ENCODE assay signal across 22 cellular contexts in the genomic region with DNA sequence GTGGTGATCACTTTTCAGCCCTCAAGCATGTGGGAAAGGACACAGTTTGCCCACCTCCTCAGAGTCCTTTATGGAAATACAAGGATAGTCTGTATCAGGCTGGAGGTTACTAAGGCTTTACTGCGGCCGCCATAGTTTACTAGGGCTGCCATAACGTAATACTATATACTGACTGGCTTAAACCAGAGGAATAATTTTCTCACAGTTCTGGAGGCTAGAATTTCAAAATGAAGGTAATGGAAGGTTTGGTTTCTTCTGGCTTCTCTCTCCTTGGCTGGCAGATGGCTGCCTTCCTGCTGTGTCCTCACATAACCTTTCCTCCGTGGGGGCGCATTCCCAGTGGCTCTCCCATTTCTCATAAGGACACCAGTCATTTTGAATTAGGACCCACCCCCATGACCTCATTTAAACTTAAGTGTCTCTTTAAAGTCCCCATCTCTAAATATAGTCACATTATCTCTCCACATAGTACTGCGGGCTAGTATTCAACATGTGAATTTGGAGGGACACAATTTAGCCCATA. TPM values are rescaled to one million over a fixed set of nuclear protein-coding genes. Genes with fewer than 3 reads are reported as not detected.
A peak's percentile ranks its signal among the peaks of the same experiment; 100 is the strongest.
DNase-seq lines count a peak whose midpoint lies in the region; ATAC-seq and TF ChIP-seq lines count a peak whose summit lies in the region.
"Had no signal": no experiment of that assay in that cellular context is flagged by ENCODE, and none has a peak within 500 bp of the region (broad histone marks: within the 10 kb centered on the region; RNA-seq: fewer than 3 reads in every experiment).

No MANE protein-coding gene starts in this region.

- TF ChIP-seq CTCF in neural crest cell (conservative IDR thresholded peaks at IDR 0.05) (no peak), lower lobe of right lung (IDR thresholded peaks at IDR 0.05) (no peak)

- H3K27ac ChIP-seq in lower lobe of right lung: no peak overlapping the region
- H3K27ac ChIP-seq: BLaER1, parathyroid adenoma had no signal

- no peaks in the 10 kb centered on the region for H3K27me3 Mint-ChIP-seq in neural crest cell (ENCODE audit: low read depth)
- H3K27me3 Mint-ChIP-seq: activated CD8-positive, alpha-beta T cell treated with anti-CD3 and anti-CD28 coated beads for 36 hours; activated naive CD8-positive, alpha-beta T cell treated with anti-CD3 and anti-CD28 coated beads, Interleukin-2, amount 50 U/mL, for 24 hours; stimulated activated naive CD8-positive, alpha-beta T cell treated with anti-CD3 and anti-CD28 coated beads, Interleukin-15, Interleukin-2, amounts not matched to agents 100 ng/mL and 50 ng/mL, for 24 hours had no signal

- ATAC-seq in lower lobe of right lung: no peak
- ATAC-seq: activated CD8-positive, alpha-beta T cell treated with anti-CD3 and anti-CD28 coated beads for 36 hours; activated naive CD8-positive, alpha-beta T cell treated with anti-CD3 and anti-CD28 coated beads, Interleukin-2, amount 50 U/mL, for 24 hours; HCT116; left lobe of liver; natural killer cell treated with Interleukin-12 subunit alpha and Interleukin-12 subunit beta and Interleukin-15 and Interleukin-18, amount 100 ng/mL, for 72 hours; sciatic nerve had no signal

- peak; percentile 30 for DNase-seq in EH (ENCODE audit: low read depth)
- DNase-seq in NCI-H524 (lab: John Stamatoyannopoulos, UW): peak; percentile 37 to 70
- peak; percentile 34 for DNase-seq in cerebellum (ENCODE audit: low spot score)
- DNase-seq in neural crest cell (ENCODE audit: low read depth, low spot score): no peak
- no peak for DNase-seq in activated CD4-positive, CD25-positive, alpha-beta regulatory T cell treated with anti-CD3 and anti-CD28 coated beads, Interleukin-2, amount 50 U/mL, for 72 hours
- DNase-seq in SW480 (ENCODE audit: low spot score): no peak
- DNase-seq in HCEC 1CT: no peak
- DNase-seq in lower lobe of right lung: no peak
- DNase-seq: activated CD8-positive, alpha-beta T cell treated with anti-CD3 and anti-CD28 coated beads for 36 hours; activated effector memory CD4-positive, alpha-beta T cell treated with anti-CD3 and anti-CD28 coated beads, Interleukin-2, amount 50 U/mL, for 16 hours; activated naive CD8-positive, alpha-beta T cell treated with anti-CD3 and anti-CD28 coated beads, Interleukin-2, amount 50 U/mL, for 24 hours; COR-L47; IMR-90; NCI-H1105; NCI-H526 had no signal

- peaks cover 4% of the 10 kb centered on the region for H3K36me3 Mint-ChIP-seq in neural crest cell (ENCODE audit: low read depth)

- peaks cover 8% of the 10 kb centered on the region for H3K9me3 Mint-ChIP-seq in neural crest cell
- H3K9me3 Mint-ChIP-seq: stimulated activated naive CD8-positive, alpha-beta T cell treated with anti-CD3 and anti-CD28 coated beads, Interleukin-15, Interleukin-2, amounts not matched to agents 100 ng/mL and 50 ng/mL, for 24 hours had no signal

- H3K9me3 ChIP-seq in lower lobe of right lung: peaks cover 7% of the 10 kb centered on the region

- H3K4me1 ChIP-seq in lower lobe of right lung: no peaks in the 10 kb centered on the region
- H3K4me1 ChIP-seq: BLaER1, parathyroid adenoma had no signal

- H3K4me1 Mint-ChIP-seq in neural crest cell: no peaks in the 10 kb centered on the region
- H3K4me1 Mint-ChIP-seq: activated naive CD8-positive, alpha-beta T cell treated with anti-CD3 and anti-CD28 coated beads, Interleukin-2, amount 50 U/mL, for 24 hours had no signal

- no peak overlapping the region for H3K4me3 Mint-ChIP-seq in neural crest cell
- H3K4me3 Mint-ChIP-seq: activated CD8-positive, alpha-beta T cell treated with anti-CD3 and anti-CD28 coated beads for 36 hours; activated naive CD8-positive, alpha-beta T cell treated with anti-CD3 and anti-CD28 coated beads, Interleukin-2, amount 50 U/mL, for 24 hours; natural killer cell treated with Interleukin-12 subunit alpha and Interleukin-12 subunit beta and Interleukin-15 and Interleukin-18, amount 100 ng/mL, for 72 hours; stimulated activated naive CD8-positive, alpha-beta T cell treated with anti-CD3 and anti-CD28 coated beads, Interleukin-15, Interleukin-2, amounts not matched to agents 100 ng/mL and 50 ng/mL, for 24 hours had no signal

- no peaks in the 10 kb centered on the region for H3K27me3 ChIP-seq in lower lobe of right lung (ENCODE audit: low read depth)
- H3K27me3 ChIP-seq: BLaER1 had no signal

- H3K27ac Mint-ChIP-seq in neural crest cell (ENCODE audit: unreplicated experiment): peak overlapping the region; percentile 70
- H3K27ac Mint-ChIP-seq: activated CD8-positive, alpha-beta T cell treated with anti-CD3 and anti-CD28 coated beads for 36 hours; activated naive CD8-positive, alpha-beta T cell treated with anti-CD3 and anti-CD28 coated beads, Interleukin-2, amount 50 U/mL, for 24 hours; natural killer cell treated with Interleukin-12 subunit alpha and Interleukin-12 subunit beta and Interleukin-15 and Interleukin-18, amount 100 ng/mL, for 72 hours; stimulated activated naive CD8-positive, alpha-beta T cell treated with anti-CD3 and anti-CD28 coated beads, Interleukin-15, Interleukin-2, amounts not matched to agents 100 ng/mL and 50 ng/mL, for 24 hours had no signal

- H3K4me3 ChIP-seq in lower lobe of right lung: no peak overlapping the region
- H3K4me3 ChIP-seq: BLaER1 had no signal

- H3K36me3 ChIP-seq in lower lobe of right lung: no peaks in the 10 kb centered on the region
- H3K36me3 ChIP-seq: BLaER1 had no signal

- intact Hi-C loops in lower lobe of right lung (cut with DNase I): no loop called here

RNA-seq across cellular contexts. Expression of gene ATIC, which starts 12.5 kb away (rescaled TPM):
- total RNA-seq in cerebellum: 21.1 TPM
- total RNA-seq in neural crest cell: 206 and 209 TPM in 2 replicates
- total RNA-seq in lower lobe of right lung: 65.5 TPM

Comparison
In these comparisons a context has a peak if more than half of its experiments do, and no peak if none do; other contexts are left out.
1. DNase-seq: peak in EH (single experiment), NCI-H524 (2 of 2) and cerebellum (single experiment); none in neural crest cell (single experiment), activated CD4-positive, CD25-positive, alpha-beta regulatory T cell treated with anti-CD3 and anti-CD28 coated beads, Interleukin-2, amount 50 U/mL, for 72 hours (single experiment), SW480 (single experiment), HCEC 1CT (single experiment) and lower lobe of right lung (single experiment).